Comparison of ENCODE assay signal across 13 cellular contexts in the genomic region with DNA sequence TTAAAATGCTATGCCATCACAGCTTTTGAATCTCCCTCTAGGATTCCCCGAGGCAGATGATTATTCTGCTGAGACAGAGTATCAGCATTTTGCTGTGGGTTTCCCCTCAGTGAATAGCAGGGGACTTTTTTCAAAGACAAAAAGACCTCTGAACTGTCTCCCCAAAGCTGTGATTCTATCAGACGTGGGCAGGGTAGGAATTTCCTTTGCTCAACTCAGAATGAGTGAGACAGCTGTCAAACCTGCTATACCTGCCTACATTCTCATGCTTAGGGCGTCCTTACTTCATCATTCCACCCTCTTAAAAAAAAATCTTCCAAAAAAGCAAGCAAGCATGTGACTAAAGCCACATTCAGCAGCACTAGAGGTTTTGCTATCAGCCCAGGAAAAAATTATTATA.
DNase-seq lines count a peak whose midpoint lies in the region; ATAC-seq, FAIRE-seq and TF ChIP-seq lines count a peak whose summit lies in the region.
"Had no signal": no experiment of that assay in that cellular context is flagged by ENCODE, and none has a peak within 500 bp of the region (broad histone marks: within the 10 kb centered on the region; RNA-seq: fewer than 3 reads in every experiment).

No MANE protein-coding gene starts in this region.

- H3K4me1 ChIP-seq in ACC112 (ENCODE audit: control insufficient read depth, insufficient read depth, low read length, unreplicated experiment) (no peaks in the 10 kb centered on the region), uterus (no peaks in the 10 kb centered on the region), MM.1S (ENCODE audit: low read length) (no peaks in the 10 kb centered on the region), lower lobe of right lung (no peaks in the 10 kb centered on the region)

- no peak overlapping the region for H3K4me2 ChIP-seq in MM.1S (ENCODE audit: low read depth, low read length)

- peak; percentile 95 for DNase-seq in bronchial epithelial cell (ENCODE audit: low read depth)
- no peak for DNase-seq in uterus
- no peak for DNase-seq in MM.1S
- no peak for DNase-seq in lower lobe of right lung
- DNase-seq: activated T-cell treated with anti-CD3 and anti-CD28 coated beads, Interleukin-2, amount 50 U/mL, for 72 hours; DMS79 treated with DMSO at 0.1 percent for 48 hours; small intestine; WERI-Rb-1 had no signal

- no peaks in the 10 kb centered on the region for H3K9me2 ChIP-seq in MM.1S (replicated peaks; ENCODE audit: insufficient read depth, low read length)

- H3K9me3 ChIP-seq in uterus (no peaks in the 10 kb centered on the region), MM.1S (replicated peaks; ENCODE audit: insufficient read depth, low read length) (no peaks in the 10 kb centered on the region), lower lobe of right lung (no peaks in the 10 kb centered on the region)

- H4K20me1 ChIP-seq in MM.1S (ENCODE audit: insufficient read depth, low read length), result no peaks in the 10 kb centered on the region

- intact Hi-C loops in uterus (cut with DNase I; ENCODE audit: low total_unique reads) (no loop called here), lower lobe of right lung (cut with DNase I) (no loop called here)

- H2AFZ ChIP-seq in ACC112 (ENCODE audit: low read length, unreplicated experiment), result peak overlapping the region; percentile 59
- H2AFZ ChIP-seq in MM.1S (ENCODE audit: low read length), result no peak overlapping the region

- peak; percentile 58 for ATAC-seq in GM19324 (IDR thresholded peaks at IDR 0.05; ENCODE audit: low FRiP score, unreplicated experiment)
- peak; percentile 88 for ATAC-seq in HG02884 (IDR thresholded peaks at IDR 0.05; ENCODE audit: unreplicated experiment)
- ATAC-seq in GM21619 (IDR thresholded peaks at IDR 0.05; ENCODE audit: unreplicated experiment), result no peak
- no peak for ATAC-seq in lower lobe of right lung
- ATAC-seq: activated T-cell treated with anti-CD3 and anti-CD28 coated beads, Interleukin-2, amount 50 U/mL, for 72 hours had no signal

- H3K27me3 ChIP-seq in ACC112 (ENCODE audit: insufficient read depth, low read length) (no peaks in the 10 kb centered on the region), bronchial epithelial cell (ENCODE audit: control insufficient read depth, insufficient read depth, low read length) (no peaks in the 10 kb centered on the region), uterus (no peaks in the 10 kb centered on the region), MM.1S (replicated peaks; ENCODE audit: insufficient read depth, low read length) (no peaks in the 10 kb centered on the region), lower lobe of right lung (ENCODE audit: low read depth) (no peaks in the 10 kb centered on the region)
- H3K27me3 ChIP-seq: cardiac muscle cell had no signal

- H3K79me2 ChIP-seq in ACC112 (ENCODE audit: control insufficient read depth, insufficient read depth, low read length, unreplicated experiment) (no peaks in the 10 kb centered on the region), MM.1S (ENCODE audit: low read length) (no peaks in the 10 kb centered on the region)

- no peak for TF ChIP-seq CTCF in bronchial epithelial cell (IDR thresholded peaks at IDR 0.05; ENCODE audit: insufficient read depth, low read length, severe bottlenecking)
- no peak for TF ChIP-seq CTCF in uterus (IDR thresholded peaks at IDR 0.05)
- TF ChIP-seq CTCF in MM.1S (IDR thresholded peaks at IDR 0.05; ENCODE audit: low read length), result no peak
- TF ChIP-seq CTCF in lower lobe of right lung (IDR thresholded peaks at IDR 0.05), result no peak

- no peak overlapping the region for H3K9ac ChIP-seq in MM.1S (ENCODE audit: low read length)

- H3K27ac ChIP-seq in ACC112 (ENCODE audit: low read depth, low read length) (no peak overlapping the region), uterus (no peak overlapping the region), MM.1S (ENCODE audit: low read length) (no peak overlapping the region), lower lobe of right lung (no peak overlapping the region)
- H3K27ac ChIP-seq: cardiac muscle cell, WERI-Rb-1 had no signal

- no peak overlapping the region for H3K4me3 ChIP-seq in ACC112 (ENCODE audit: low read depth, low read length)
- H3K4me3 ChIP-seq in bronchial epithelial cell (ENCODE audit: low read depth, low read length), result no peak overlapping the region
- H3K4me3 ChIP-seq in uterus, result no peak overlapping the region
- H3K4me3 ChIP-seq in MM.1S (ENCODE audit: low read length), result no peak overlapping the region
- no peak overlapping the region for H3K4me3 ChIP-seq in lower lobe of right lung
- H3K4me3 ChIP-seq: cardiac muscle cell had no signal

- H3F3A ChIP-seq in MM.1S (ENCODE audit: insufficient read depth, low read length), result no peaks in the 10 kb centered on the region

- no peak for TF ChIP-seq POLR2A in uterus (IDR thresholded peaks at IDR 0.05)

- H3K36me3 ChIP-seq in ACC112 (ENCODE audit: insufficient read depth, low read length) (no peaks in the 10 kb centered on the region), bronchial epithelial cell (ENCODE audit: control insufficient read depth, insufficient read depth, low read length) (no peaks in the 10 kb centered on the region), uterus (no peaks in the 10 kb centered on the region), MM.1S (replicated peaks; ENCODE audit: insufficient read depth, low read length) (no peaks in the 10 kb centered on the region), lower lobe of right lung (no peaks in the 10 kb centered on the region)
- H3K36me3 ChIP-seq: cardiac muscle cell, WERI-Rb-1 had no signal

- no peak for FAIRE-seq in bronchial epithelial cell (lab: Jason Lieb, UNC)
- FAIRE-seq: small intestine had no signal

Comparison
In these comparisons a context has a peak if more than half of its experiments do, and no peak if none do; other contexts are left out.
1. ATAC-seq: peak in GM19324 (single experiment) and HG02884 (single experiment); none in GM21619 (single experiment) and lower lobe of right lung (0 of 2).